Comparison of ENCODE assay signal across 1 cellular context in the genomic region with DNA sequence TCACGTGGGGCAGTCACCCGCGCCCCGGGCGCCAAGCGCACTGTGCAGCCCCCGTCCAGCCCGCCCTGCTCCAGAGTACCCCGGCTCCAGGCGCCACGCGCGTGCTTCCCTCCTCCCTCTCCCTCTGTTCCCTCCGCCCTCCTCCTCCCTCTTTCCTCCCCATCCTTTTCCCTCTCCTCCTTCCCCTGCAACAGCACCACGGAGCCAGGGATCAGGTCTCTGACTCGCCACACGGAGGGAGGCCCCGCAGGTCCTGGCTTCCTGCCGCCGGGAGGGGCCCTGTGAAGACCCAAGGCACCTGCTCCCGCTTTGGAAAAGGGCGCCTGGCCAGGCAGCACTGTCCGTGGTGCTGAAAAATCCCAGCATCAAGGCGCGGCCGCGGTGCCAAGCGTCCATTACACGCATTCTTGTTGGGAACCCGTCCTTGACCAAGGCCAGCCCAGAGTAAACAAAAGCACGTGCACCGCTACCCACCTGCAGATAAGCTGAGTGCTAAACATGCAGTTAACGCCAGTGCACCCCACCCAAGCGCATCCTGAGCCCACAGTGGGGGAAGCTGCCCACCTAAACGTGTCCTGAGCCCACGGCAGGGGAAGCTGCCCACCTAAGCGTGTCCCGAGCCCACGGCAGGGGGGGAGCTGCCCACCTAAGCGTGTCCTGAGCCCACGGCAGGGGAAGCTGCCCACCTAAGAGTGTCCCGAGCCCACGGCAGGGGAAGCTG.
TF ChIP-seq lines count a peak whose summit lies in the region.

No MANE protein-coding gene starts in this region.

TF ChIP-seq in HepG2, 621 proteins besides CTCF, POLR2A, EP300 and RAD21 (continued from another document and continues in another):
- TF ChIP-seq, protein P1, sequence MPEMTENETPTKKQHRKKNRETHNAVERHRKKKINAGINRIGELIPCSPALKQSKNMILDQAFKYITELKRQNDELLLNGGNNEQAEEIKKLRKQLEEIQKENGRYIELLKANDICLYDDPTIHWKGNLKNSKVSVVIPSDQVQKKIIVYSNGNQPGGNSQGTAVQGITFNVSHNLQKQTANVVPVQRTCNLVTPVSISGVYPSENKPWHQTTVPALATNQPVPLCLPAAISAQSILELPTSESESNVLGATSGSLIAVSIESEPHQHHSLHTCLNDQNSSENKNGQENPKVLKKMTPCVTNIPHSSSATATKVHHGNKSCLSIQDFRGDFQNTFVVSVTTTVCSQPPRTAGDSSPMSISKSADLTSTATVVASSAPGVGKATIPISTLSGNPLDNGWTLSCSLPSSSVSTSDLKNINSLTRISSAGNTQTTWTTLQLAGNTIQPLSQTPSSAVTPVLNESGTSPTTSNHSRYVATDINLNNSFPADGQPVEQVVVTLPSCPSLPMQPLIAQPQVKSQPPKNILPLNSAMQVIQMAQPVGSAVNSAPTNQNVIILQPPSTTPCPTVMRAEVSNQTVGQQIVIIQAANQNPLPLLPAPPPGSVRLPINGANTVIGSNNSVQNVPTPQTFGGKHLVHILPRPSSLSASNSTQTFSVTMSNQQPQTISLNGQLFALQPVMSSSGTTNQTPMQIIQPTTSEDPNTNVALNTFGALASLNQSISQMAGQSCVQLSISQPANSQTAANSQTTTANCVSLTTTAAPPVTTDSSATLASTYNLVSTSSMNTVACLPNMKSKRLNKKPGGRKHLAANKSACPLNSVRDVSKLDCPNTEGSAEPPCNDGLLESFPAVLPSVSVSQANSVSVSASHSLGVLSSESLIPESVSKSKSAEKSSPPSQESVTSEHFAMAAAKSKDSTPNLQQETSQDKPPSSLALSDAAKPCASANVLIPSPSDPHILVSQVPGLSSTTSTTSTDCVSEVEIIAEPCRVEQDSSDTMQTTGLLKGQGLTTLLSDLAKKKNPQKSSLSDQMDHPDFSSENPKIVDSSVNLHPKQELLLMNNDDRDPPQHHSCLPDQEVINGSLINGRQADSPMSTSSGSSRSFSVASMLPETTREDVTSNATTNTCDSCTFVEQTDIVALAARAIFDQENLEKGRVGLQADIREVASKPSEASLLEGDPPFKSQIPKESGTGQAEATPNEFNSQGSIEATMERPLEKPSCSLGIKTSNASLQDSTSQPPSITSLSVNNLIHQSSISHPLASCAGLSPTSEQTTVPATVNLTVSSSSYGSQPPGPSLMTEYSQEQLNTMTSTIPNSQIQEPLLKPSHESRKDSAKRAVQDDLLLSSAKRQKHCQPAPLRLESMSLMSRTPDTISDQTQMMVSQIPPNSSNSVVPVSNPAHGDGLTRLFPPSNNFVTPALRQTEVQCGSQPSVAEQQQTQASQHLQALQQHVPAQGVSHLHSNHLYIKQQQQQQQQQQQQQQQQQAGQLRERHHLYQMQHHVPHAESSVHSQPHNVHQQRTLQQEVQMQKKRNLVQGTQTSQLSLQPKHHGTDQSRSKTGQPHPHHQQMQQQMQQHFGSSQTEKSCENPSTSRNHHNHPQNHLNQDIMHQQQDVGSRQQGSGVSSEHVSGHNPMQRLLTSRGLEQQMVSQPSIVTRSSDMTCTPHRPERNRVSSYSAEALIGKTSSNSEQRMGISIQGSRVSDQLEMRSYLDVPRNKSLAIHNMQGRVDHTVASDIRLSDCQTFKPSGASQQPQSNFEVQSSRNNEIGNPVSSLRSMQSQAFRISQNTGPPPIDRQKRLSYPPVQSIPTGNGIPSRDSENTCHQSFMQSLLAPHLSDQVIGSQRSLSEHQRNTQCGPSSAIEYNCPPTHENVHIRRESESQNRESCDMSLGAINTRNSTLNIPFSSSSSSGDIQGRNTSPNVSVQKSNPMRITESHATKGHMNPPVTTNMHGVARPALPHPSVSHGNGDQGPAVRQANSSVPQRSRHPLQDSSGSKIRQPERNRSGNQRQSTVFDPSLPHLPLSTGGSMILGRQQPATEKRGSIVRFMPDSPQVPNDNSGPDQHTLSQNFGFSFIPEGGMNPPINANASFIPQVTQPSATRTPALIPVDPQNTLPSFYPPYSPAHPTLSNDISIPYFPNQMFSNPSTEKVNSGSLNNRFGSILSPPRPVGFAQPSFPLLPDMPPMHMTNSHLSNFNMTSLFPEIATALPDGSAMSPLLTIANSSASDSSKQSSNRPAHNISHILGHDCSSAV (CRISPR knock-in tag; IDR thresholded peaks at IDR 0.05; ENCODE audit: borderline replicate concordance), result no peak
- TF ChIP-seq STAT5B (CRISPR knock-in tag; IDR thresholded peaks at IDR 0.05) (peak; percentile 70; the same call in 1 of the 2 replicates), ZNF816 (CRISPR knock-in tag; IDR thresholded peaks at IDR 0.05; ENCODE audit: borderline replicate concordance) (no peak), TARDBP (CRISPR knock-in tag; IDR thresholded peaks at IDR 0.05) (no peak), CEBPB (IDR thresholded peaks at IDR 0.05; ENCODE audit: borderline replicate concordance, low read depth, low read length) (no peak), ZFP90 (CRISPR knock-in tag; IDR thresholded peaks at IDR 0.05; ENCODE audit: borderline replicate concordance) (peak; percentile 87), TGIF2 (CRISPR knock-in tag; IDR thresholded peaks at IDR 0.05) (peak; percentile 82; the same call in 1 of the 2 replicates), ZSCAN31 (CRISPR knock-in tag; IDR thresholded peaks at IDR 0.05; ENCODE audit: low read depth) (no peak), ZNF546 (CRISPR knock-in tag; conservative IDR thresholded peaks at IDR 0.05) (peak; percentile 71; the same call in 1 of the 2 replicates), ZNF317 (CRISPR knock-in tag; IDR thresholded peaks at IDR 0.05) (0 out of 2 replicates have a peak, but pooled peaks have one; percentile 53), SYNCRIP (IDR thresholded peaks at IDR 0.05; ENCODE audit: insufficient read depth, low read depth, low read length) (no peak), GTF2F1 (IDR thresholded peaks at IDR 0.05; ENCODE audit: low read length) (no peak), ZNF260 (CRISPR knock-in tag; IDR thresholded peaks at IDR 0.05; ENCODE audit: borderline replicate concordance, low read depth) (no peak), PCBP2 (optimal IDR thresholded peaks at IDR 0.05; ENCODE audit: low read depth, low read length, poor library complexity, severe bottlenecking) (no peak), ZNF772 (CRISPR knock-in tag; IDR thresholded peaks at IDR 0.05) (no peak), ZNF720 (CRISPR knock-in tag; IDR thresholded peaks at IDR 0.05) (no peak), FOXA1 (IDR thresholded peaks at IDR 0.05) (no peak), FOXA1 (CRISPR knock-in tag; IDR thresholded peaks at IDR 0.05) (peak; percentile 48), ISX (CRISPR knock-in tag; conservative IDR thresholded peaks at IDR 0.05) (peak; percentile 78; the same call in 1 of the 2 replicates), NFE2L1 (CRISPR knock-in tag; IDR thresholded peaks at IDR 0.05; ENCODE audit: borderline replicate concordance) (no peak)
- TF ChIP-seq, protein P2, sequence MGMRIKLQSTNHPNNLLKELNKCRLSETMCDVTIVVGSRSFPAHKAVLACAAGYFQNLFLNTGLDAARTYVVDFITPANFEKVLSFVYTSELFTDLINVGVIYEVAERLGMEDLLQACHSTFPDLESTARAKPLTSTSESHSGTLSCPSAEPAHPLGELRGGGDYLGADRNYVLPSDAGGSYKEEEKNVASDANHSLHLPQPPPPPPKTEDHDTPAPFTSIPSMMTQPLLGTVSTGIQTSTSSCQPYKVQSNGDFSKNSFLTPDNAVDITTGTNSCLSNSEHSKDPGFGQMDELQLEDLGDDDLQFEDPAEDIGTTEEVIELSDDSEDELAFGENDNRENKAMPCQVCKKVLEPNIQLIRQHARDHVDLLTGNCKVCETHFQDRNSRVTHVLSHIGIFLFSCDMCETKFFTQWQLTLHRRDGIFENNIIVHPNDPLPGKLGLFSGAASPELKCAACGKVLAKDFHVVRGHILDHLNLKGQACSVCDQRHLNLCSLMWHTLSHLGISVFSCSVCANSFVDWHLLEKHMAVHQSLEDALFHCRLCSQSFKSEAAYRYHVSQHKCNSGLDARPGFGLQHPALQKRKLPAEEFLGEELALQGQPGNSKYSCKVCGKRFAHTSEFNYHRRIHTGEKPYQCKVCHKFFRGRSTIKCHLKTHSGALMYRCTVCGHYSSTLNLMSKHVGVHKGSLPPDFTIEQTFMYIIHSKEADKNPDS (CRISPR knock-in tag; IDR thresholded peaks at IDR 0.05), result no peak
- TF ChIP-seq, protein P3, sequence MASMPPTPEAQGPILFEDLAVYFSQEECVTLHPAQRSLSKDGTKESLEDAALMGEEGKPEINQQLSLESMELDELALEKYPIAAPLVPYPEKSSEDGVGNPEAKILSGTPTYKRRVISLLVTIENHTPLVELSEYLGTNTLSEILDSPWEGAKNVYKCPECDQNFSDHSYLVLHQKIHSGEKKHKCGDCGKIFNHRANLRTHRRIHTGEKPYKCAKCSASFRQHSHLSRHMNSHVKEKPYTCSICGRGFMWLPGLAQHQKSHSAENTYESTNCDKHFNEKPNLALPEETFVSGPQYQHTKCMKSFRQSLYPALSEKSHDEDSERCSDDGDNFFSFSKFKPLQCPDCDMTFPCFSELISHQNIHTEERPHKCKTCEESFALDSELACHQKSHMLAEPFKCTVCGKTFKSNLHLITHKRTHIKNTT (CRISPR knock-in tag; IDR thresholded peaks at IDR 0.05), result no peak
- TF ChIP-seq, protein P4, sequence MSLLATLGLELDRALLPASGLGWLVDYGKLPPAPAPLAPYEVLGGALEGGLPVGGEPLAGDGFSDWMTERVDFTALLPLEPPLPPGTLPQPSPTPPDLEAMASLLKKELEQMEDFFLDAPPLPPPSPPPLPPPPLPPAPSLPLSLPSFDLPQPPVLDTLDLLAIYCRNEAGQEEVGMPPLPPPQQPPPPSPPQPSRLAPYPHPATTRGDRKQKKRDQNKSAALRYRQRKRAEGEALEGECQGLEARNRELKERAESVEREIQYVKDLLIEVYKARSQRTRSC (CRISPR knock-in tag; IDR thresholded peaks at IDR 0.05; ENCODE audit: low read depth), result 0 out of 2 replicates have a peak, but pooled peaks have one; percentile 43
- TF ChIP-seq, protein P5, sequence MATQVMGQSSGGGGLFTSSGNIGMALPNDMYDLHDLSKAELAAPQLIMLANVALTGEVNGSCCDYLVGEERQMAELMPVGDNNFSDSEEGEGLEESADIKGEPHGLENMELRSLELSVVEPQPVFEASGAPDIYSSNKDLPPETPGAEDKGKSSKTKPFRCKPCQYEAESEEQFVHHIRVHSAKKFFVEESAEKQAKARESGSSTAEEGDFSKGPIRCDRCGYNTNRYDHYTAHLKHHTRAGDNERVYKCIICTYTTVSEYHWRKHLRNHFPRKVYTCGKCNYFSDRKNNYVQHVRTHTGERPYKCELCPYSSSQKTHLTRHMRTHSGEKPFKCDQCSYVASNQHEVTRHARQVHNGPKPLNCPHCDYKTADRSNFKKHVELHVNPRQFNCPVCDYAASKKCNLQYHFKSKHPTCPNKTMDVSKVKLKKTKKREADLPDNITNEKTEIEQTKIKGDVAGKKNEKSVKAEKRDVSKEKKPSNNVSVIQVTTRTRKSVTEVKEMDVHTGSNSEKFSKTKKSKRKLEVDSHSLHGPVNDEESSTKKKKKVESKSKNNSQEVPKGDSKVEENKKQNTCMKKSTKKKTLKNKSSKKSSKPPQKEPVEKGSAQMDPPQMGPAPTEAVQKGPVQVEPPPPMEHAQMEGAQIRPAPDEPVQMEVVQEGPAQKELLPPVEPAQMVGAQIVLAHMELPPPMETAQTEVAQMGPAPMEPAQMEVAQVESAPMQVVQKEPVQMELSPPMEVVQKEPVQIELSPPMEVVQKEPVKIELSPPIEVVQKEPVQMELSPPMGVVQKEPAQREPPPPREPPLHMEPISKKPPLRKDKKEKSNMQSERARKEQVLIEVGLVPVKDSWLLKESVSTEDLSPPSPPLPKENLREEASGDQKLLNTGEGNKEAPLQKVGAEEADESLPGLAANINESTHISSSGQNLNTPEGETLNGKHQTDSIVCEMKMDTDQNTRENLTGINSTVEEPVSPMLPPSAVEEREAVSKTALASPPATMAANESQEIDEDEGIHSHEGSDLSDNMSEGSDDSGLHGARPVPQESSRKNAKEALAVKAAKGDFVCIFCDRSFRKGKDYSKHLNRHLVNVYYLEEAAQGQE (IDR thresholded peaks at IDR 0.05; ENCODE audit: borderline replicate concordance in 1 of 2, low read depth in 1 of 2, low read length in 2 of 2), result peak; percentile 95 to 98
- TF ChIP-seq, protein P6, sequence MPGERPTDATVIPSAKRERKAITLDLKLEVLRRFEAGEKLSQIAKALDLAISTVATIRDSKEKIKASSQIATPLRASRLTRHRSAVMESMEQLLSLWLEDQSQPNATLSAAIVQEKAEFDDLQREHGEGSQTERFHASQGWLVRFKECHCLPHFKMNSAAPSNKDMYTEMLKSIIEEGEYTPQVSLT (CRISPR knock-in tag; IDR thresholded peaks at IDR 0.05; ENCODE audit: borderline replicate concordance, low read depth), result no peak
- TF ChIP-seq, protein P7, sequence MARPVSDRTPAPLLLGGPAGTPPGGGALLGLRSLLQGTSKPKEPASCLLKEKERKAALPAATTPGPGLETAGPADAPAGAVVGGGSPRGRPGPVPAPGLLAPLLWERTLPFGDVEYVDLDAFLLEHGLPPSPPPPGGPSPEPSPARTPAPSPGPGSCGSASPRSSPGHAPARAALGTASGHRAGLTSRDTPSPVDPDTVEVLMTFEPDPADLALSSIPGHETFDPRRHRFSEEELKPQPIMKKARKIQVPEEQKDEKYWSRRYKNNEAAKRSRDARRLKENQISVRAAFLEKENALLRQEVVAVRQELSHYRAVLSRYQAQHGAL (CRISPR knock-in tag; IDR thresholded peaks at IDR 0.05; ENCODE audit: not compliant biosample characterization), result peak; percentile 75
- TF ChIP-seq, protein P8, sequence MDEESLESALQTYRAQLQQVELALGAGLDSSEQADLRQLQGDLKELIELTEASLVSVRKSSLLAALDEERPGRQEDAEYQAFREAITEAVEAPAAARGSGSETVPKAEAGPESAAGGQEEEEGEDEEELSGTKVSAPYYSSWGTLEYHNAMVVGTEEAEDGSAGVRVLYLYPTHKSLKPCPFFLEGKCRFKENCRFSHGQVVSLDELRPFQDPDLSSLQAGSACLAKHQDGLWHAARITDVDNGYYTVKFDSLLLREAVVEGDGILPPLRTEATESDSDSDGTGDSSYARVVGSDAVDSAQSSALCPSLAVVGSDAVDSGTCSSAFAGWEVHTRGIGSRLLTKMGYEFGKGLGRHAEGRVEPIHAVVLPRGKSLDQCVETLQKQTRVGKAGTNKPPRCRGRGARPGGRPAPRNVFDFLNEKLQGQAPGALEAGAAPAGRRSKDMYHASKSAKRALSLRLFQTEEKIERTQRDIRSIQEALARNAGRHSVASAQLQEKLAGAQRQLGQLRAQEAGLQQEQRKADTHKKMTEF (CRISPR knock-in tag; IDR thresholded peaks at IDR 0.05), result 0 out of 2 replicates have a peak, but pooled peaks have one; percentile 41
- TF ChIP-seq, protein P9, sequence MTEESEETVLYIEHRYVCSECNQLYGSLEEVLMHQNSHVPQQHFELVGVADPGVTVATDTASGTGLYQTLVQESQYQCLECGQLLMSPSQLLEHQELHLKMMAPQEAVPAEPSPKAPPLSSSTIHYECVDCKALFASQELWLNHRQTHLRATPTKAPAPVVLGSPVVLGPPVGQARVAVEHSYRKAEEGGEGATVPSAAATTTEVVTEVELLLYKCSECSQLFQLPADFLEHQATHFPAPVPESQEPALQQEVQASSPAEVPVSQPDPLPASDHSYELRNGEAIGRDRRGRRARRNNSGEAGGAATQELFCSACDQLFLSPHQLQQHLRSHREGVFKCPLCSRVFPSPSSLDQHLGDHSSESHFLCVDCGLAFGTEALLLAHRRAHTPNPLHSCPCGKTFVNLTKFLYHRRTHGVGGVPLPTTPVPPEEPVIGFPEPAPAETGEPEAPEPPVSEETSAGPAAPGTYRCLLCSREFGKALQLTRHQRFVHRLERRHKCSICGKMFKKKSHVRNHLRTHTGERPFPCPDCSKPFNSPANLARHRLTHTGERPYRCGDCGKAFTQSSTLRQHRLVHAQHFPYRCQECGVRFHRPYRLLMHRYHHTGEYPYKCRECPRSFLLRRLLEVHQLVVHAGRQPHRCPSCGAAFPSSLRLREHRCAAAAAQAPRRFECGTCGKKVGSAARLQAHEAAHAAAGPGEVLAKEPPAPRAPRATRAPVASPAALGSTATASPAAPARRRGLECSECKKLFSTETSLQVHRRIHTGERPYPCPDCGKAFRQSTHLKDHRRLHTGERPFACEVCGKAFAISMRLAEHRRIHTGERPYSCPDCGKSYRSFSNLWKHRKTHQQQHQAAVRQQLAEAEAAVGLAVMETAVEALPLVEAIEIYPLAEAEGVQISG (CRISPR knock-in tag; IDR thresholded peaks at IDR 0.05), result peak; percentile 81
